Comparison of ENCODE assay signal across 6 cellular contexts in the genomic region with DNA sequence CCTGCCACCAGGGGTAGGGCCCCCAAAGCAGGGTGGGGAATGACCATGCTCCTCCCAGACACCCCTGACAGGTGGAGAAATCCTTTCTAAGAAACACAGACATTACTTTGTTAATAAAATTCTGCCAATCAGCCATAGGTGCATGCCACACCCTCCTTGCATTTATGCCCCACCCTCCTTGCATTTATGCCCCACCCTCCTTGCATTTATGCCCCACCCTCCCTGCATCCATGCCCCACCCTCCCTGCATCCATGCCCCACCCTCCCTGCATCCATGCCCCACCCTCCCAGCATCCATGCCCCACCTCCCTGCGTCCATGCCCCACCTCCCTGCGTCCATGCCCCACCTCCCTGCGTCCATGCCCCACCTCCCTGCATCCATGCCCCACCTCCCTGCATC.
DNase-seq lines count a peak whose midpoint lies in the region; ATAC-seq, FAIRE-seq and TF ChIP-seq lines count a peak whose summit lies in the region.
"Not testable (repeated sequence)": the region's sequence is repeated elsewhere in the genome, so short reads cannot be mapped to it uniquely, and the experiment has no call there.

No MANE protein-coding gene starts in this region.

- H4K20me1 ChIP-seq in HCT116 (ENCODE audit: insufficient read depth); K562 (replicated peaks; ENCODE audit: control insufficient read depth, insufficient read depth, low read length): not testable (repeated sequence)

- not testable (repeated sequence) for H3K4me2 ChIP-seq in HCT116 (ENCODE audit: low read length); K562 (ENCODE audit: insufficient read depth, low read length)

- RAD21 ChIA-PET in HCT116 (lab: Charles Lee; ENCODE audit: low non-redundant PET in 1 of 2, low total read pairs in 2 of 2, uncharacterized antibody in 2 of 2, unreplicated experiment in 2 of 2), result not testable (repeated sequence)

- H3K9ac ChIP-seq in HCT116 (ENCODE audit: low read length); K562 (ENCODE audit: insufficient read depth in 1 of 2, low read depth in 2 of 2, low read length in 2 of 2): not testable (repeated sequence)

- DNase-seq in BE2C (peak; percentile 25), K562 (ENCODE audit: extremely low read depth in 1 of 4, low spot score in 3 of 4) (peak in 1 of 4 experiments; percentile 5)
- not testable (repeated sequence) for DNase-seq in GM12891 (ENCODE audit: insufficient read length, low spot score); HCT116 (ENCODE audit: low read depth, low spot score); urothelium cell line (ENCODE audit: low spot score)

- not testable (repeated sequence) for H2AFZ ChIP-seq in HCT116 (ENCODE audit: low read depth, low read length, poor library complexity, severe bottlenecking); K562 (ENCODE audit: low read depth, low read length)

- ATAC-seq in HCT116, result peak; percentile 52
- ATAC-seq in K562, result peak; percentile 82

- CTCF ChIA-PET in HCT116 (lab: Charles Lee); HEK293 (lab: Yijun Ruan, JAX); K562 (lab: Yijun Ruan, JAX; ENCODE audit: low intra/inter-chr PET ratio): not testable (repeated sequence)

- H3K36me3 ChIP-seq in BE2C; HCT116 (ENCODE audit: control insufficient read depth in 1 of 2, insufficient read depth in 2 of 2, low read length in 2 of 2); HEK293 (ENCODE audit: control insufficient read depth in 2 of 2, insufficient read depth in 1 of 2, low read length in 2 of 2); K562 (ENCODE audit: control insufficient read depth, insufficient read depth, low read length): not testable (repeated sequence)

- POLR2A ChIA-PET in HCT116 (lab: Charles Lee); HEK293 (lab: Yijun Ruan, JAX); K562 (lab: Yijun Ruan, JAX): not testable (repeated sequence)

- not testable (repeated sequence) for TF ChIP-seq CTCF in BE2C (IDR thresholded peaks at IDR 0.05; ENCODE audit: low read depth, low read length); HCT116 (IDR thresholded peaks at IDR 0.05 in 2 of 3, conservative IDR thresholded peaks at IDR 0.05 in 1 of 3; ENCODE audit: borderline replicate concordance in 1 of 3, insufficient read depth in 1 of 3, low read depth in 2 of 3, low read length in 2 of 3); HEK293 (tag by site-specific recombination; IDR thresholded peaks at IDR 0.05); K562 (IDR thresholded peaks at IDR 0.05 in 2 of 3, conservative IDR thresholded peaks at IDR 0.05 in 1 of 3; ENCODE audit: insufficient read depth in 2 of 3, low read depth in 1 of 3, low read length in 3 of 3)

- TF ChIP-seq RAD21 in HCT116 (IDR thresholded peaks at IDR 0.05; ENCODE audit: low read depth); K562 (CRISPR knock-in tag; conservative IDR thresholded peaks at IDR 0.05 in 1 of 2, IDR thresholded peaks at IDR 0.05 in 1 of 2): not testable (repeated sequence)

- H3K27ac ChIP-seq in HCT116 (ENCODE audit: low read depth, low read length); HEK293 (ENCODE audit: extremely low read depth, low read depth, low read length); K562 (ENCODE audit: extremely low read depth, low read depth, low read length): not testable (repeated sequence)

- in situ Hi-C loops in K562 (cut with MboI), result not testable (repeated sequence)

- H3K9me3 ChIP-seq in BE2C; HEK293 (ENCODE audit: control insufficient read depth, insufficient read depth, low read depth, low read length); K562 (replicated peaks; ENCODE audit: control insufficient read depth, insufficient read depth, low read depth, low read length): not testable (repeated sequence)
- peaks cover 0 to 10% of the 10 kb centered on the region in 2 experiments; a peak in 2 of 4 replicates for H3K9me3 ChIP-seq in HCT116 (ENCODE audit: control insufficient read depth in 1 of 2, insufficient read depth in 1 of 2, low read depth in 1 of 2, low read length in 2 of 2)

- intact Hi-C loops in HCT116 (cut with micrococcal nuclease); K562 (cut with micrococcal nuclease): not testable (repeated sequence)

- FAIRE-seq in GM12891 (lab: Jason Lieb, UNC), result peak; percentile 9
- FAIRE-seq in K562 (lab: Jason Lieb, UNC), result peak; percentile 48
- FAIRE-seq in urothelium cell line (lab: Jason Lieb, UNC), result peak; percentile 86

- H3K9me1 ChIP-seq in K562 (ENCODE audit: control insufficient read depth, insufficient read depth, low read length), result not testable (repeated sequence)

- not testable (repeated sequence) for H3K4me3 ChIP-seq in BE2C (ENCODE audit: low read depth, low read length); HCT116 (replicated peaks in 1 of 2; ENCODE audit: low read depth in 1 of 2, low read length in 2 of 2); HEK293 (ENCODE audit: low read depth, low read length); K562

- H3K9me2 ChIP-seq in HCT116 (ENCODE audit: insufficient read depth), result not testable (repeated sequence)

- no CpG with 5 or more reads among the region's 3 CpGs for WGBS in K562 (ENCODE audit: insufficient coverage, low coverage, missing lambda C conversion rate)

- BruUV-seq in HCT116 (replicated peaks; lab: Mats Ljungman, UMichigan); K562 (replicated peaks; lab: Mats Ljungman, UMichigan): not testable (repeated sequence)

- not testable (repeated sequence) for H3K79me2 ChIP-seq in HCT116 (ENCODE audit: insufficient read depth, low read length); K562 (ENCODE audit: control insufficient read depth, insufficient read depth, low read length)

- H3K4me1 ChIP-seq in BE2C; HCT116 (ENCODE audit: control insufficient read depth in 1 of 2, insufficient read depth in 2 of 2, low read length in 2 of 2); HEK293 (ENCODE audit: control insufficient read depth, insufficient read depth, low read length); K562 (replicated peaks in 1 of 2; ENCODE audit: control insufficient read depth in 2 of 2, insufficient read depth in 2 of 2, low read length in 2 of 2): not testable (repeated sequence)

- H3K27me3 ChIP-seq in BE2C; HCT116 (ENCODE audit: insufficient read depth, low read length): not testable (repeated sequence)
- peaks cover 7 to 29% of the 10 kb centered on the region in 2 experiments; a peak in 4 of 5 replicates for H3K27me3 ChIP-seq in K562 (ENCODE audit: control insufficient read depth in 2 of 2, insufficient read depth in 2 of 2, low read length in 2 of 2)

- not testable (repeated sequence) for TF ChIP-seq EP300 in K562 (IDR thresholded peaks at IDR 0.05; ENCODE audit: low read length)

- not testable (repeated sequence) for TF ChIP-seq POLR2A in GM12891 (IDR thresholded peaks at IDR 0.05; ENCODE audit: low read depth, low read length); HCT116 (IDR thresholded peaks at IDR 0.05; ENCODE audit: borderline replicate concordance, extremely low read depth, insufficient read depth, insufficient read length); K562 (conservative IDR thresholded peaks at IDR 0.05)

TF ChIP-seq in HEK293, 187 proteins besides CTCF, POLR2A, EP300 and RAD21:
- TF ChIP-seq KLF1 (tag by site-specific recombination; IDR thresholded peaks at IDR 0.05), result peak; percentile 52
